20 cellular contexts compared by ENCODE assay signal in the genomic region with DNA sequence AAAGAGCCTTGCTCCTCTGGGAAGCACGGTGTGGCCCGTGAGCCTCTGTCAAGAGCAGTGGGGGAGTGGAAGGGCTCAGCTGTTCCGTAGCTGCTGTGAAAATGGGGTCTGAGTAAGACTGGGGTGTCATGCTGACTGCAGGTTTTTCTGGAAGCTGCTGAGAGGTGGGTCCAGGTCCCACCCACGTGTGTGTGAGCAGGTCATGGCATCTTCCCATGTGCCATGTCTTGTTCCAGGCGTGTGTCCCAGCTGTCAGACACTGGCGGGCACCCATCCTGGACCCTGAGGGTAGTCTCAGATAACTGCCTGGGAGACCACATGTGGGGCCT.
"Had no signal": no experiment of that assay in that cellular context is flagged by ENCODE, and none has a peak within 500 bp of the region (broad histone marks: within the 10 kb centered on the region; RNA-seq: fewer than 3 reads in every experiment).

No MANE protein-coding gene starts in this region.

- H3K36me3 ChIP-seq: brain microvascular endothelial cell, esophagus squamous epithelium, upper lobe of left lung had no signal

- ATAC-seq: activated naive CD4-positive, alpha-beta T cell treated with anti-CD3 and anti-CD28 coated beads, Interleukin-2, amount 50 U/mL, for 72 hours; gastroesophageal sphincter; heart right ventricle; left cardiac atrium; natural killer cell treated with Interleukin-12 subunit alpha and Interleukin-12 subunit beta and Interleukin-15 and Interleukin-18, amount 100 ng/mL, for 72 hours had no signal

- H3K27me3 ChIP-seq: brain microvascular endothelial cell, esophagus squamous epithelium, gastroesophageal sphincter, heart right ventricle, testis, upper lobe of left lung had no signal

- H3K27ac ChIP-seq: brain microvascular endothelial cell, coronary artery, esophagus squamous epithelium, gastroesophageal sphincter, heart right ventricle, testis, upper lobe of left lung had no signal

- H3K4me3 ChIP-seq: coronary artery, esophagus squamous epithelium, gastroesophageal sphincter, heart right ventricle, testis, upper lobe of left lung had no signal

- H3K9me3 ChIP-seq: esophagus squamous epithelium, gastroesophageal sphincter, heart right ventricle, testis, upper lobe of left lung had no signal

- DNase-seq: activated CD4-positive, alpha-beta T cell treated with anti-CD3 and anti-CD28 coated beads for 1 hour; activated CD4-positive, alpha-beta T cell treated with anti-CD3 and anti-CD28 coated beads, Interleukin-2, amount 50 U/mL, for 1 hour; activated T-cell treated with anti-CD3 and anti-CD28 coated beads, Interleukin-2, amount 50 U/mL, for 1 hour; brain microvascular endothelial cell; endodermal cell; esophagus squamous epithelium; heart right ventricle; islet precursor cell; left cardiac atrium; stimulated activated CD4-positive, alpha-beta T cell treated with anti-CD3 and anti-CD28 coated beads, Interleukin-2, amount 100 ng/mL, for 48 hours; stimulated activated CD8-positive, alpha-beta memory T cell treated with anti-CD3 and anti-CD28 coated beads, Interleukin-4, amount 100 ng/mL, for 48 hours; stimulated activated naive CD4-positive, alpha-beta T cell; T-helper 1 cell; T-helper 9 cell; upper lobe of left lung had no signal
